Comparison of ENCODE assay signal across 31 cellular contexts in genomic region chr18:9690418-9691178, GRCh38. TPM values are rescaled to one million over a fixed set of nuclear protein-coding genes. Genes with fewer than 3 reads are reported as not detected.
DNase-seq lines count a peak whose midpoint lies in the region; FAIRE-seq and TF ChIP-seq lines count a peak whose summit lies in the region.
"Had no signal": no experiment of that assay in that cellular context is flagged by ENCODE, and none has a peak within 500 bp of the region (broad histone marks: within the 10 kb centered on the region; RNA-seq: fewer than 3 reads in every experiment).

No MANE protein-coding gene starts in this region.

- no peaks in the 10 kb centered on the region for H3K4me1 ChIP-seq in endodermal cell (ENCODE audit: control insufficient read depth, insufficient read depth, low read length)
- H3K4me1 ChIP-seq: BLaER1, right lobe of liver had no signal

- no peak overlapping the region for H3K4me3 Mint-ChIP-seq in brain
- no peak overlapping the region for H3K4me3 Mint-ChIP-seq in mesothelial cell of epicardium
- no peak overlapping the region for H3K4me3 Mint-ChIP-seq in endodermal cell
- H3K4me3 Mint-ChIP-seq: activated CD4-positive, alpha-beta T cell treated with anti-CD3 and anti-CD28 coated beads, Interleukin-2, amount 10 ng/mL, durations not matched to agents 7 days and 5 days; activated CD8-positive, alpha-beta memory T cell treated with anti-CD3 and anti-CD28 coated beads, Interleukin-2, amount 10 ng/mL, durations not matched to agents 7 days and 5 days; activated T-cell treated with anti-CD3 and anti-CD28 coated beads, Interleukin-2, amount 50 U/mL, for 72 hours; H9; immature natural killer cell had no signal

- peaks cover 7% of the 10 kb centered on the region for H3K4me1 Mint-ChIP-seq in brain
- peaks cover 6% of the 10 kb centered on the region for H3K4me1 Mint-ChIP-seq in mesothelial cell of epicardium
- H3K4me1 Mint-ChIP-seq in endodermal cell = peaks cover 4% of the 10 kb centered on the region

- DNase-seq in GM12891 (ENCODE audit: insufficient read length, low spot score) (no peak), NCI-H1694 treated with DMSO at 0.1 percent for 48 hours (lab: John Stamatoyannopoulos, UW) (peak; percentile 76), mesothelial cell of epicardium (ENCODE audit: low spot score in 2 of 2, unreplicated experiment in 2 of 2) (no peak), DMS79 treated with DMSO at 0.1 percent for 48 hours (lab: John Stamatoyannopoulos, UW) (no peak), endodermal cell (no peak), hepatic stellate cell (ENCODE audit: low spot score) (no peak), middle frontal gyrus (ENCODE audit: extremely low spot score, low spot score) (no peak)
- DNase-seq: activated CD4-positive, alpha-beta T cell treated with anti-CD3 and anti-CD28 coated beads, Interleukin-2, amount 10 ng/mL, durations not matched to agents 7 days and 5 days; activated CD8-positive, alpha-beta memory T cell treated with anti-CD3 and anti-CD28 coated beads, Interleukin-2, amount 10 ng/mL, durations not matched to agents 7 days and 5 days; activated naive CD4-positive, alpha-beta T cell; activated T-cell treated with anti-CD3 and anti-CD28 coated beads, Interleukin-2, amount 50 U/mL, for 72 hours; COR-L47; H9; immature natural killer cell; KBM-7; left colon; mammary epithelial cell; MM.1S; NCI-H1417; NCI-H2107; NCI-H510A treated with DMSO at 0.1 percent for 48 hours; SHP77; stimulated activated CD4-positive, alpha-beta T cell treated with anti-CD3 and anti-CD28 coated beads, Interleukin-2, amount 100 ng/mL, for 48 hours; T1000 had no signal

- no peak overlapping the region for H3K27ac ChIP-seq in endodermal cell (ENCODE audit: low read depth, low read length)
- H3K27ac ChIP-seq: BLaER1, right lobe of liver had no signal

- no peaks in the 10 kb centered on the region for H3K27me3 ChIP-seq in endodermal cell (ENCODE audit: control insufficient read depth, insufficient read depth, low read length, poor library complexity, severe bottlenecking)
- H3K27me3 ChIP-seq: BLaER1, right lobe of liver had no signal

- no peaks in the 10 kb centered on the region for H3K36me3 ChIP-seq in endodermal cell (ENCODE audit: control insufficient read depth, insufficient read depth, low read length)
- H3K36me3 ChIP-seq: BLaER1, right lobe of liver had no signal

- WGBS in endodermal cell (ENCODE audit: insufficient coverage in 1 of 2, insufficient read length in 1 of 2), 2 experiments = 87 to 93% methylated on average over 3 of the region's 3 CpGs

- no peak overlapping the region for H3K9ac ChIP-seq in endodermal cell (ENCODE audit: extremely low read depth, low read length, poor library complexity, severe bottlenecking)
- H3K9ac ChIP-seq: BLaER1 had no signal

- H3K9me3 Mint-ChIP-seq in brain (peaks cover 0 to 3% (median 3%) of the 10 kb centered on the region in 5 experiments), mesothelial cell of epicardium (no peaks in the 10 kb centered on the region), endodermal cell (no peaks in the 10 kb centered on the region)
- H3K9me3 Mint-ChIP-seq: activated CD4-positive, alpha-beta T cell treated with anti-CD3 and anti-CD28 coated beads, Interleukin-2, amount 10 ng/mL, durations not matched to agents 7 days and 5 days; activated T-cell treated with anti-CD3 and anti-CD28 coated beads, Interleukin-2, amount 50 U/mL, for 72 hours; H9; immature natural killer cell had no signal

- peak; percentile 41 for FAIRE-seq in GM12891 (lab: Jason Lieb, UNC)
- FAIRE-seq: frontal cortex, GM12892, HTR-8/SVneo, urothelium cell line had no signal

- TF ChIP-seq CTCF in brain (conservative IDR thresholded peaks at IDR 0.05) = no peak
- TF ChIP-seq CTCF in mesothelial cell of epicardium (IDR thresholded peaks at IDR 0.05; ENCODE audit: unreplicated experiment) = no peak
- no peak for TF ChIP-seq CTCF in endodermal cell (conservative IDR thresholded peaks at IDR 0.05)

- no peak for TF ChIP-seq POLR2A in GM12891 (IDR thresholded peaks at IDR 0.05; ENCODE audit: low read depth, low read length)

- no peaks in the 10 kb centered on the region for H3K27me3 Mint-ChIP-seq in brain
- H3K27me3 Mint-ChIP-seq in mesothelial cell of epicardium (ENCODE audit: low read depth) = no peaks in the 10 kb centered on the region
- H3K27me3 Mint-ChIP-seq in endodermal cell (ENCODE audit: insufficient read depth) = peaks cover 29% of the 10 kb centered on the region

- H3K4me3 ChIP-seq in endodermal cell (ENCODE audit: low read length) = no peak overlapping the region
- H3K4me3 ChIP-seq: BLaER1, right lobe of liver had no signal

- H3K36me3 Mint-ChIP-seq in brain = no peaks in the 10 kb centered on the region
- H3K36me3 Mint-ChIP-seq in mesothelial cell of epicardium = no peaks in the 10 kb centered on the region
- no peaks in the 10 kb centered on the region for H3K36me3 Mint-ChIP-seq in endodermal cell (ENCODE audit: low read depth)
- H3K36me3 Mint-ChIP-seq: activated CD8-positive, alpha-beta memory T cell treated with anti-CD3 and anti-CD28 coated beads, Interleukin-2, amount 10 ng/mL, durations not matched to agents 7 days and 5 days; immature natural killer cell had no signal

- H3K9me3 ChIP-seq in endodermal cell (ENCODE audit: control insufficient read depth, low read length) = no peaks in the 10 kb centered on the region
- H3K9me3 ChIP-seq: BLaER1, right lobe of liver had no signal

- peak overlapping the region; percentile 1 to 73 (median 38) for H3K27ac Mint-ChIP-seq in brain
- peak overlapping the region; percentile 22 for H3K27ac Mint-ChIP-seq in mesothelial cell of epicardium
- no peak overlapping the region for H3K27ac Mint-ChIP-seq in endodermal cell
- H3K27ac Mint-ChIP-seq: activated CD4-positive, alpha-beta T cell treated with anti-CD3 and anti-CD28 coated beads, Interleukin-2, amount 10 ng/mL, durations not matched to agents 7 days and 5 days; activated CD8-positive, alpha-beta memory T cell treated with anti-CD3 and anti-CD28 coated beads, Interleukin-2, amount 10 ng/mL, durations not matched to agents 7 days and 5 days; activated T-cell treated with anti-CD3 and anti-CD28 coated beads, Interleukin-2, amount 50 U/mL, for 72 hours; immature natural killer cell had no signal

TF ChIP-seq in GM12891, 5 proteins besides CTCF, POLR2A, EP300 and RAD21:
- TF ChIP-seq PAX5 (IDR thresholded peaks at IDR 0.05; ENCODE audit: insufficient read depth, low read length, severe bottlenecking) = no peak
- TF ChIP-seq SPI1 (IDR thresholded peaks at IDR 0.05; ENCODE audit: low read depth, low read length) = no peak
- no peak for TF ChIP-seq TAF1 (IDR thresholded peaks at IDR 0.05; ENCODE audit: low read depth, low read length)
- no peak for TF ChIP-seq POLR2AphosphoS5 (IDR thresholded peaks at IDR 0.05; ENCODE audit: low read depth, low read length)
- no peak for TF ChIP-seq POU2F2 (IDR thresholded peaks at IDR 0.05; ENCODE audit: low read depth, low read length)

RNA-seq across cellular contexts. Expression of gene RAB31, which starts 17.5 kb away (rescaled TPM):
- 10.6 TPM for polyA plus RNA-seq in GM12891 (2012; ENCODE audit: low read depth, missing spikeins)
- 28.7 TPM for polyA plus RNA-seq in brain (ENCODE audit: insufficient read depth, low read depth, low replicate concordance)
- 20.0 to 21.8 TPM (median 21.8 TPM) in 3 replicates for total RNA-seq in mesothelial cell of epicardium
- total RNA-seq in endodermal cell = 10 to 100 TPM; 11.7 to 20.3 TPM
- 23.6 TPM for polyA plus RNA-seq in endodermal cell (2013, experiment 1 of 2)
- 25.0 TPM for polyA plus RNA-seq in endodermal cell (2013, experiment 2 of 2)
- total RNA-seq: activated CD8-positive, alpha-beta memory T cell treated with anti-CD3 and anti-CD28 coated beads, Interleukin-2, amount 10 ng/mL, durations not matched to agents 7 days and 5 days had no signal
